ENCODE assay signal across 8 cellular contexts in the genomic region with DNA sequence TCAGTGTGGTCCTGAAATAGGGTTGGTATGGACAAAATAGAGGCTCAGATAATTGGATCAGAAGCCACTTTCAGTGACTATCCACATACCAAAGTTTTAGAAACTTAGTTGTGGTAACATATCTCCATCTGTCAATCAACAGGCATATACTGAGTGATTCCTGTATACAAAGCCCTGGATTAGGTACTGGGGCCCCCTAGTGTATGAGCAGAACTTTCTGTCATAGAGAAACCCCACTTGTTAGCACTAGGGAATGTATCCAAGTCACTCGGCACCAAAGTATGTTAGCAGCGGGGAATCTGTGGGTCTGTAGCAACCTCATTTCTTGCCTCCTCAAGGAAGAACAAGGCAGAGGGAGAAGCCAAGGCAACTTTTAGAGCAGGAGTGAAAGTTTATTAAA. TPM values are rescaled to one million over a fixed set of nuclear protein-coding genes. Genes with fewer than 3 reads are reported as not detected.
DNase-seq lines count a peak whose midpoint lies in the region; TF ChIP-seq lines count a peak whose summit lies in the region.

No MANE protein-coding gene starts in this region.

- H3K4me3 Mint-ChIP-seq in activated T-helper 2 cell treated with anti-CD3 and anti-CD28 coated beads, Interferon-gamma antibody, Interleukin-2, Interleukin-4, amounts not matched to agents 10 μg/mL and 5 μg/mL and 100 μg/mL, durations not matched to agents 14 hours and 24 hours and 36 hours (ENCODE audit: low read depth): no peak overlapping the region

- H3K9ac ChIP-seq in rectal smooth muscle tissue (ENCODE audit: low read length): no peak overlapping the region

- no peaks in the 10 kb centered on the region for H3K36me3 Mint-ChIP-seq in activated T-helper 2 cell treated with anti-CD3 and anti-CD28 coated beads, Interferon-gamma antibody, Interleukin-2, Interleukin-4, amounts not matched to agents 10 μg/mL and 5 μg/mL and 100 μg/mL, durations not matched to agents 14 hours and 24 hours and 36 hours (ENCODE audit: low read depth)

- H3K9me2 ChIP-seq in hepatocyte (replicated peaks; ENCODE audit: insufficient read depth): no peaks in the 10 kb centered on the region

- no peaks in the 10 kb centered on the region for H3K79me2 ChIP-seq in hepatocyte

- peak; percentile 14 for DNase-seq in NAMALWA (ENCODE audit: low spot score)
- DNase-seq in epithelial cell of proximal tubule (ENCODE audit: low read depth): no peak
- no peak for DNase-seq in GM19240 (ENCODE audit: insufficient read length, low spot score)
- no peak for DNase-seq in SK-N-DZ (ENCODE audit: low spot score)
- DNase-seq in activated T-helper 2 cell treated with anti-CD3 and anti-CD28 coated beads, Interferon-gamma antibody, Interleukin-2, Interleukin-4, amounts not matched to agents 10 μg/mL and 5 μg/mL and 100 μg/mL, durations not matched to agents 14 hours and 24 hours and 36 hours (ENCODE audit: low spot score): no peak
- no peak for DNase-seq in hepatocyte (ENCODE audit: low spot score)

- H3K27ac Mint-ChIP-seq in activated T-helper 2 cell treated with anti-CD3 and anti-CD28 coated beads, Interferon-gamma antibody, Interleukin-2, Interleukin-4, amounts not matched to agents 10 μg/mL and 5 μg/mL and 100 μg/mL, durations not matched to agents 14 hours and 24 hours and 36 hours: no peak overlapping the region

- no peak overlapping the region for H3K4me2 ChIP-seq in hepatocyte

- no peak overlapping the region for H2AFZ ChIP-seq in hepatocyte

- H3K9me3 Mint-ChIP-seq in activated T-helper 2 cell treated with anti-CD3 and anti-CD28 coated beads, Interferon-gamma antibody, Interleukin-2, Interleukin-4, amounts not matched to agents 10 μg/mL and 5 μg/mL and 100 μg/mL, durations not matched to agents 14 hours and 24 hours and 36 hours: no peaks in the 10 kb centered on the region

- H3K9me3 ChIP-seq in hepatocyte (ENCODE audit: low read depth): no peaks in the 10 kb centered on the region

- peak; percentile 29; the same call in 1 of the 3 replicates for TF ChIP-seq CTCF in GM12872 (IDR thresholded peaks at IDR 0.05; ENCODE audit: insufficient read depth, low read depth, low read length)
- TF ChIP-seq CTCF in epithelial cell of proximal tubule (conservative IDR thresholded peaks at IDR 0.05; ENCODE audit: low read depth, low read length): peak; percentile 64
- no peak for TF ChIP-seq CTCF in hepatocyte (IDR thresholded peaks at IDR 0.05; ENCODE audit: poor library complexity)

- H3K4me1 ChIP-seq in rectal smooth muscle tissue (ENCODE audit: control insufficient read depth, insufficient read depth, low read length) (peaks cover 27% of the 10 kb centered on the region), hepatocyte (ENCODE audit: insufficient read depth) (no peaks in the 10 kb centered on the region)

- 87% methylated on average over 2 of the region's 2 CpGs for WGBS in hepatocyte (ENCODE audit: low lambda C conversion rate, missing lambda C conversion rate)

- H3K27me3 ChIP-seq in rectal smooth muscle tissue (ENCODE audit: control insufficient read depth, insufficient read depth, low read length) (no peaks in the 10 kb centered on the region), hepatocyte (no peaks in the 10 kb centered on the region)

- no peaks in the 10 kb centered on the region for H4K20me1 ChIP-seq in hepatocyte (ENCODE audit: insufficient read depth, poor library complexity, severe bottlenecking)

- H3K36me3 ChIP-seq in rectal smooth muscle tissue (ENCODE audit: control insufficient read depth, insufficient read depth, low read length): no peaks in the 10 kb centered on the region
- no peaks in the 10 kb centered on the region for H3K36me3 ChIP-seq in hepatocyte (replicated peaks; ENCODE audit: insufficient read depth, low read depth)

- intact Hi-C loops in activated T-helper 2 cell treated with anti-CD3 and anti-CD28 coated beads, Interferon-gamma antibody, Interleukin-2, Interleukin-4, amounts not matched to agents 10 μg/mL and 5 μg/mL and 100 μg/mL, durations not matched to agents 14 hours and 24 hours and 36 hours (cut with micrococcal nuclease): loop anchor here (10.0 kb wide), 1 partner anchor 176 kb away; no protein-coding TSS in a partner anchor

- H3K4me1 Mint-ChIP-seq in activated T-helper 2 cell treated with anti-CD3 and anti-CD28 coated beads, Interferon-gamma antibody, Interleukin-2, Interleukin-4, amounts not matched to agents 10 μg/mL and 5 μg/mL and 100 μg/mL, durations not matched to agents 14 hours and 24 hours and 36 hours (ENCODE audit: low read depth): peaks cover 38% of the 10 kb centered on the region

- H3K4me3 ChIP-seq in epithelial cell of proximal tubule (ENCODE audit: low read depth, low read length) (no peak overlapping the region), rectal smooth muscle tissue (ENCODE audit: low read length) (no peak overlapping the region), hepatocyte (no peak overlapping the region)

- H3K27ac ChIP-seq in rectal smooth muscle tissue (ENCODE audit: low read depth, low read length) (peak overlapping the region; percentile 74), hepatocyte (no peak overlapping the region)

- H3K27me3 Mint-ChIP-seq in activated T-helper 2 cell treated with anti-CD3 and anti-CD28 coated beads, Interferon-gamma antibody, Interleukin-2, Interleukin-4, amounts not matched to agents 10 μg/mL and 5 μg/mL and 100 μg/mL, durations not matched to agents 14 hours and 24 hours and 36 hours (ENCODE audit: low read depth): no peaks in the 10 kb centered on the region

RNA-seq across cellular contexts. Expression of a gene that starts 50.7 kb away (rescaled TPM):
- total RNA-seq in epithelial cell of proximal tubule (10.9 and 18.6 TPM in 2 replicates), hepatocyte (3.9 and 6.9 TPM in 2 replicates)
- polyA plus RNA-seq in SK-N-DZ (2014; cell fraction: cytosol; rRNA removed): 3.7 and 4.0 TPM in 2 replicates
- 5.5 and 6.5 TPM in 2 replicates for polyA plus RNA-seq in SK-N-DZ (2014; cell fraction: nucleus; rRNA removed)
- total RNA-seq in activated T-helper 2 cell treated with anti-CD3 and anti-CD28 coated beads, Interferon-gamma antibody, Interleukin-2, Interleukin-4, amounts not matched to agents 10 μg/mL and 5 μg/mL and 100 μg/mL, durations not matched to agents 14 hours and 24 hours and 36 hours: 28.1 and 28.6 TPM in 2 replicates
- 6.1 and 6.8 TPM in 2 replicates for polyA plus RNA-seq in hepatocyte

RNA-seq across cellular contexts. Expression of a gene that starts 53.1 kb away (rescaled TPM):
- total RNA-seq in epithelial cell of proximal tubule: 5.4 and 15.5 TPM in 2 replicates
- polyA plus RNA-seq in SK-N-DZ (2014; cell fraction: cytosol; rRNA removed): 133 and 156 TPM in 2 replicates
- polyA plus RNA-seq in SK-N-DZ (2014; cell fraction: nucleus; rRNA removed): 122 and 158 TPM in 2 replicates
- 4.5 and 8.1 TPM in 2 replicates for total RNA-seq in activated T-helper 2 cell treated with anti-CD3 and anti-CD28 coated beads, Interferon-gamma antibody, Interleukin-2, Interleukin-4, amounts not matched to agents 10 μg/mL and 5 μg/mL and 100 μg/mL, durations not matched to agents 14 hours and 24 hours and 36 hours
- 40.0 and 55.3 TPM in 2 replicates for total RNA-seq in hepatocyte
- 28.2 and 31.5 TPM in 2 replicates for polyA plus RNA-seq in hepatocyte
